ENCODE assay signal across 8 cellular contexts in genomic region chr9:100595391-100596199, GRCh38. TPM values are rescaled to one million over a fixed set of nuclear protein-coding genes. Genes with fewer than 3 reads are reported as not detected.
DNase-seq lines count a peak whose midpoint lies in the region; ATAC-seq, FAIRE-seq and TF ChIP-seq lines count a peak whose summit lies in the region.

No MANE protein-coding gene starts in this region.

- peaks cover 16% of the 10 kb centered on the region for H3K4me1 Mint-ChIP-seq in progenitor cell of endocrine pancreas (ENCODE audit: low read depth)

- H3K27me3 Mint-ChIP-seq in progenitor cell of endocrine pancreas, result no peaks in the 10 kb centered on the region

- H3K36me3 Mint-ChIP-seq in progenitor cell of endocrine pancreas (ENCODE audit: insufficient read depth), result no peaks in the 10 kb centered on the region

- no peaks in the 10 kb centered on the region for H3K9me3 Mint-ChIP-seq in progenitor cell of endocrine pancreas (ENCODE audit: low read depth)

- ATAC-seq in Right ventricle myocardium inferior, result peak; percentile 80

- TF ChIP-seq POLR2A in H54 (IDR thresholded peaks at IDR 0.05; ENCODE audit: low read depth, low read length), result no peak

- TF ChIP-seq CTCF in VCaP (conservative IDR thresholded peaks at IDR 0.05) (peak; percentile 93), progenitor cell of endocrine pancreas (IDR thresholded peaks at IDR 0.05; ENCODE audit: unreplicated experiment) (peak; percentile 87)

- no peak overlapping the region for H3K4me3 Mint-ChIP-seq in progenitor cell of endocrine pancreas (ENCODE audit: low read depth)

- DNase-seq in Right ventricle myocardium inferior (ENCODE audit: missing footprints), result no peak
- no peak for DNase-seq in cardiac septum (ENCODE audit: low spot score)
- peak; percentile 32 for DNase-seq in H54 (ENCODE audit: insufficient read length, low spot score)
- DNase-seq in NCI-H146 treated with DMSO at 0.1 percent for 48 hours (lab: John Stamatoyannopoulos, UW; ENCODE audit: unreplicated experiment), result peak; percentile 15
- peak; percentile 67 for DNase-seq in glomerular endothelial cell (ENCODE audit: extremely low read depth, low read depth, low spot score)
- no peak for DNase-seq in progenitor cell of endocrine pancreas (ENCODE audit: low spot score, unreplicated experiment)
- DNase-seq in stimulated activated CD8-positive, alpha-beta memory T cell treated with anti-CD3 and anti-CD28 coated beads, Interleukin-4, amount 100 ng/mL, for 48 hours, result no peak

- H3K27ac ChIP-seq in VCaP, result no peak overlapping the region

- intact Hi-C loops in Right ventricle myocardium inferior (cut with DNase I) (loop anchor here (2.0 to 10.0 kb wide), 7 partner anchors 91 to 1431 kb away; partner anchors contain the start of gene TEX10), cardiac septum (cut with DNase I) (loop anchor here (5.0 to 10.0 kb wide), 5 partner anchors 148 to 1431 kb away; partner anchors contain the start of genes MSANTD3 and TEX10)

- FAIRE-seq in H54 (lab: Jason Lieb, UNC), result peak; percentile 84

- H3K27ac Mint-ChIP-seq in progenitor cell of endocrine pancreas, result peak overlapping the region; percentile 25

RNA-seq across cellular contexts. Expression of gene CAVIN4, which starts 17.7 kb away (rescaled TPM):
- 79.3 TPM for total RNA-seq in Right ventricle myocardium inferior
- total RNA-seq in cardiac septum, result 102 TPM
- total RNA-seq in glomerular endothelial cell, result 3.3 and 4.1 TPM in 2 replicates
- 14.5 and 18.1 TPM in 2 replicates for total RNA-seq in progenitor cell of endocrine pancreas

Comparison
In these comparisons a context has a peak if more than half of its experiments do, and no peak if none do; other contexts are left out.
1. DNase-seq: peak in H54 (single experiment), NCI-H146 treated with DMSO at 0.1 percent for 48 hours (single experiment) and glomerular endothelial cell (single experiment); none in Right ventricle myocardium inferior (single experiment), cardiac septum (single experiment), progenitor cell of endocrine pancreas (single experiment) and stimulated activated CD8-positive, alpha-beta memory T cell treated with anti-CD3 and anti-CD28 coated beads, Interleukin-4, amount 100 ng/mL, for 48 hours (single experiment).